8 cellular contexts compared by ENCODE assay signal in the genomic region with DNA sequence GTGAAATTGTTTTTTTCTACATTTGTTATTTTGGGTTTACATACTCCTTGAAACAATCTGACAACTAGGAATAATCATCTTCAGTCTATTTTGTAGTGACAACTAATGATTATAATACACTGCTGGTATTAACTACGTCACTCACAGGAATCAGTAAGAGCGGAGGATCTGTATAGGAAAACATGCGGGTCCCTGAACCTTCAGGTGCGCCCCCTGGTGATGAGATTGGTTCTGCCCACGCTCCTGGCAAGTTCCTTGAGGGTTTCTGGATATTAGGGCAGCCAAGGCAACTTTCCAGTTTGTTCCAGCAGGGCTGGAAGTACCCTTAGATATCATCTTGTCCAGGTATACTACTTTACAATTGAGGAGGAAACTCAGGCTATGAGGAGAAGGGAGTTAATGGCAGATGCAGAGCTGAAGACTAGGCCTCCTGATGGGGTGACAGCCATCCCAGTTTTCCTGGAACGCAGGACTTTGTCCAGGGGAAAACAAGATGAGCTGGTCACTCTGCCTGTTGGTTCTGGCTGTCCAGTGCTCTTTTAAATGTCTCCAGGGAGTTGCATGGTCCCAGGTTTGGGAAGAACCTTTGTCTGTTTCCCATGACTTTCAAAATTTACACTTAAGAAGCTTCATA. TPM values are rescaled to one million over a fixed set of nuclear protein-coding genes. Genes with fewer than 3 reads are reported as not detected.
DNase-seq lines count a peak whose midpoint lies in the region; ATAC-seq and TF ChIP-seq lines count a peak whose summit lies in the region.

No MANE protein-coding gene starts in this region.

- no peak overlapping the region for H3K27ac Mint-ChIP-seq in T-cell

- intact Hi-C loops in cardiac septum (cut with DNase I), result loop anchor here (1.0 to 5.0 kb wide), 2 partner anchors 33 to 292 kb away; no protein-coding TSS in a partner anchor

- peaks cover 3 to 9% (median 6%) of the 10 kb centered on the region in 3 donors for H3K4me1 Mint-ChIP-seq in T-cell

- TF ChIP-seq CTCF in retinal pigment epithelial cell (conservative IDR thresholded peaks at IDR 0.05; ENCODE audit: low read depth, low read length), result peak; percentile 95

- CTCF ChIA-PET in T-cell (lab: Charles Lee), result interaction anchor here (0.5 to 2.2 kb wide), 18 partner anchors 9 to 441 kb away, joined by 3 to 19 read pairs (median 4); no protein-coding TSS in a partner anchor

- H3K9me3 Mint-ChIP-seq in T-cell, result no peaks in the 10 kb centered on the region

- DNase-seq in DMS153 treated with DMSO at 0.1 percent for 48 hours (lab: John Stamatoyannopoulos, UW; ENCODE audit: unreplicated experiment), result peak; percentile 0
- no peak for DNase-seq in DMS153 (lab: John Stamatoyannopoulos, UW)
- DNase-seq in NAMALWA (ENCODE audit: low spot score), result peak; percentile 78
- peak; percentile 23 to 71 (median 56) for DNase-seq in T-cell
- peak; percentile 46 for DNase-seq in activated naive CD8-positive, alpha-beta T cell treated with anti-CD3 and anti-CD28 coated beads, Interleukin-2, amount 50 U/mL, for 16 hours (ENCODE audit: low read depth, low spot score)
- DNase-seq in cardiac septum (ENCODE audit: low spot score), result peak; percentile 82
- peak; percentile 39 for DNase-seq in retinal pigment epithelial cell (ENCODE audit: low read depth)

- H3K4me3 Mint-ChIP-seq in T-cell, result no peak overlapping the region

- H3K27me3 Mint-ChIP-seq in T-cell, result peaks cover 0 to 2% of the 10 kb centered on the region in 2 donors

- POLR2A ChIA-PET in T-cell (lab: Charles Lee), result no interaction called here

- no peak overlapping the region for H3K4me3 ChIP-seq in retinal pigment epithelial cell (ENCODE audit: low read length)

- no peaks in the 10 kb centered on the region for H3K36me3 Mint-ChIP-seq in T-cell

- ATAC-seq in T-cell (replicated peaks in 1 of 4) (peak; percentile 58 to 70 (median 62)), HG02623 (IDR thresholded peaks at IDR 0.05; ENCODE audit: unreplicated experiment) (no peak)

RNA-seq across cellular contexts. Expression of a gene that starts 15.0 kb away (rescaled TPM):
- total RNA-seq in T-cell, result not detected
- not detected for total RNA-seq in cardiac septum

RNA-seq across cellular contexts. Expression of a gene that starts 36.0 kb away (rescaled TPM):
- total RNA-seq in T-cell (10 to 100 TPM; 43.4 to 53.7 (median 49.6) TPM), cardiac septum (26.5 TPM)
